Comparison of ENCODE assay signal across 8 cellular contexts in the genomic region with DNA sequence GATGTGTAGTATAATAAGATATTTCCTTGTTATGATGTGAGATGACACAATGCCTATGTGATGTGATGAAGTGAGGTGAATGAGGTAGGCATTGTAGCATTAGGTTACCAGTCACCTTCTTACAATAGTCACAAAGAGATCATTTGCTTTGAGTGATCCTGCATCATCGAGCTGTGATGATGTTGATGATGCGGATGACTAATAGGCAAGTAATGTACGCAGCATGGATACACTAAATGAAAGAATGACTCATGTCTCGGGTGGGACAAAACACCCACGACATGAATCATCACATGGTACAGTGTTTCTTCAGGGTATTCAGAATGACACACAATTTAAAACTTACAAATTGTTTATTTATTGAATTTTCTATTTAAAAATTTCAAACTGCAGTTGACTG.
A peak's percentile ranks its signal among the peaks of the same experiment; 100 is the strongest.
DNase-seq lines count a peak whose midpoint lies in the region; ATAC-seq and TF ChIP-seq lines count a peak whose summit lies in the region.

No MANE protein-coding gene starts in this region.

- ATAC-seq in Right ventricle myocardium inferior: peak; percentile 44
- ATAC-seq in mucosa of descending colon: peak; percentile 36

- intact Hi-C loops in Right ventricle myocardium inferior (cut with DNase I) (no loop called here), cardiac septum (cut with DNase I) (no loop called here), mucosa of descending colon (cut with DNase I, micrococcal nuclease) (no loop called here)
- intact Hi-C loops in activated T-helper 2 cell treated with anti-CD3 and anti-CD28 coated beads, Interferon-gamma antibody, Interleukin-2, Interleukin-4, amounts not matched to agents 10 μg/mL and 5 μg/mL and 100 μg/mL, durations not matched to agents 14 hours and 24 hours and 36 hours (cut with micrococcal nuclease): loop anchor here (1.0 to 2.0 kb wide), 2 partner anchors 14 to 157 kb away; no protein-coding TSS in a partner anchor

- H3K9me3 Mint-ChIP-seq in activated T-helper 2 cell treated with anti-CD3 and anti-CD28 coated beads, Interferon-gamma antibody, Interleukin-2, Interleukin-4, amounts not matched to agents 10 μg/mL and 5 μg/mL and 100 μg/mL, durations not matched to agents 14 hours and 24 hours and 36 hours: no peaks in the 10 kb centered on the region

- no peaks in the 10 kb centered on the region for H3K4me1 ChIP-seq in mucosa of descending colon (ENCODE audit: low read depth)

- H3K27me3 Mint-ChIP-seq in activated T-helper 2 cell treated with anti-CD3 and anti-CD28 coated beads, Interferon-gamma antibody, Interleukin-2, Interleukin-4, amounts not matched to agents 10 μg/mL and 5 μg/mL and 100 μg/mL, durations not matched to agents 14 hours and 24 hours and 36 hours (ENCODE audit: low read depth): peaks cover 2% of the 10 kb centered on the region

- H3K27ac Mint-ChIP-seq in activated T-helper 2 cell treated with anti-CD3 and anti-CD28 coated beads, Interferon-gamma antibody, Interleukin-2, Interleukin-4, amounts not matched to agents 10 μg/mL and 5 μg/mL and 100 μg/mL, durations not matched to agents 14 hours and 24 hours and 36 hours: no peak overlapping the region

- no peak overlapping the region for H3K4me3 ChIP-seq in mucosa of descending colon

- H3K9me3 ChIP-seq in mucosa of descending colon: no peaks in the 10 kb centered on the region

- no peak for TF ChIP-seq CTCF in mucosa of descending colon (IDR thresholded peaks at IDR 0.05)

- H3K4me1 Mint-ChIP-seq in activated T-helper 2 cell treated with anti-CD3 and anti-CD28 coated beads, Interferon-gamma antibody, Interleukin-2, Interleukin-4, amounts not matched to agents 10 μg/mL and 5 μg/mL and 100 μg/mL, durations not matched to agents 14 hours and 24 hours and 36 hours (ENCODE audit: low read depth): peaks cover 13% of the 10 kb centered on the region

- H3K36me3 Mint-ChIP-seq in activated T-helper 2 cell treated with anti-CD3 and anti-CD28 coated beads, Interferon-gamma antibody, Interleukin-2, Interleukin-4, amounts not matched to agents 10 μg/mL and 5 μg/mL and 100 μg/mL, durations not matched to agents 14 hours and 24 hours and 36 hours (ENCODE audit: low read depth): no peaks in the 10 kb centered on the region

- no peak overlapping the region for H3K4me3 Mint-ChIP-seq in activated T-helper 2 cell treated with anti-CD3 and anti-CD28 coated beads, Interferon-gamma antibody, Interleukin-2, Interleukin-4, amounts not matched to agents 10 μg/mL and 5 μg/mL and 100 μg/mL, durations not matched to agents 14 hours and 24 hours and 36 hours (ENCODE audit: low read depth)

- H3K36me3 ChIP-seq in mucosa of descending colon (ENCODE audit: low read depth): no peaks in the 10 kb centered on the region

- DNase-seq in Right ventricle myocardium inferior (ENCODE audit: missing footprints) (no peak), cardiac septum (ENCODE audit: low spot score) (no peak), RPMI7951 (ENCODE audit: low read depth) (peak; percentile 97), brain pericyte (ENCODE audit: low read depth, low spot score) (peak; percentile 89), mucosa of descending colon (no peak), cortex of kidney (lab: John Stamatoyannopoulos, UW) (no peak), NCI-H2107 treated with DMSO at 0.1 percent for 48 hours (lab: John Stamatoyannopoulos, UW; ENCODE audit: unreplicated experiment) (no peak)
- DNase-seq in activated T-helper 2 cell treated with anti-CD3 and anti-CD28 coated beads, Interferon-gamma antibody, Interleukin-2, Interleukin-4, amounts not matched to agents 10 μg/mL and 5 μg/mL and 100 μg/mL, durations not matched to agents 14 hours and 24 hours and 36 hours (ENCODE audit: low spot score): no peak

Comparison
In these comparisons a context has a peak if more than half of its experiments do, and no peak if none do; other contexts are left out.
1. DNase-seq: peak in RPMI7951 (single experiment) and brain pericyte (single experiment); none in Right ventricle myocardium inferior (single experiment), cardiac septum (single experiment), mucosa of descending colon (0 of 3), cortex of kidney (single experiment), activated T-helper 2 cell treated with anti-CD3 and anti-CD28 coated beads, Interferon-gamma antibody, Interleukin-2, Interleukin-4, amounts not matched to agents 10 μg/mL and 5 μg/mL and 100 μg/mL, durations not matched to agents 14 hours and 24 hours and 36 hours (single experiment) and NCI-H2107 treated with DMSO at 0.1 percent for 48 hours (single experiment).